26 cellular contexts compared by ENCODE assay signal in genomic region chr20:46113071-46113470, GRCh38. TPM values are rescaled to one million over a fixed set of nuclear protein-coding genes. Genes with fewer than 3 reads are reported as not detected.
DNase-seq lines count a peak whose midpoint lies in the region; ATAC-seq and TF ChIP-seq lines count a peak whose summit lies in the region.
"Had no signal": no experiment of that assay in that cellular context is flagged by ENCODE, and none has a peak within 500 bp of the region (broad histone marks: within the 10 kb centered on the region; RNA-seq: fewer than 3 reads in every experiment).

No MANE protein-coding gene starts in this region.

- ATAC-seq in activated CD8-positive, alpha-beta memory T cell treated with anti-CD3 and anti-CD28 coated beads, Interleukin-2, amount 10 ng/mL, durations not matched to agents 7 days and 5 days: no peak
- no peak for ATAC-seq in RWPE2 (ENCODE audit: low read depth)
- ATAC-seq in GM19324 (IDR thresholded peaks at IDR 0.05; ENCODE audit: low FRiP score, unreplicated experiment): no peak
- ATAC-seq: Panc1 had no signal

- no peak overlapping the region for H3K4me3 Mint-ChIP-seq in activated CD8-positive, alpha-beta memory T cell treated with anti-CD3 and anti-CD28 coated beads, Interleukin-2, amount 10 ng/mL, durations not matched to agents 7 days and 5 days
- H3K4me3 Mint-ChIP-seq in neural progenitor cell: no peak overlapping the region
- H3K4me3 Mint-ChIP-seq: CD4-positive, alpha-beta memory T cell; H9 had no signal

- H3K9ac ChIP-seq in neural progenitor cell: no peak overlapping the region
- H3K9ac ChIP-seq: GM23248 had no signal

- no peak overlapping the region for H3K4me3 ChIP-seq in RWPE2 (ENCODE audit: severe bottlenecking)
- no peak overlapping the region for H3K4me3 ChIP-seq in neural progenitor cell
- H3K4me3 ChIP-seq: GM23248, MG63 had no signal

- CTCF ChIA-PET in activated CD8-positive, alpha-beta memory T cell treated with anti-CD3 and anti-CD28 coated beads, Interleukin-2, amount 10 ng/mL, durations not matched to agents 7 days and 5 days (lab: Charles Lee): no interaction called here

- no peaks in the 10 kb centered on the region for H3K36me3 Mint-ChIP-seq in activated CD8-positive, alpha-beta memory T cell treated with anti-CD3 and anti-CD28 coated beads, Interleukin-2, amount 10 ng/mL, durations not matched to agents 7 days and 5 days
- no peaks in the 10 kb centered on the region for H3K36me3 Mint-ChIP-seq in neural progenitor cell

- H3K27ac Mint-ChIP-seq in activated CD8-positive, alpha-beta memory T cell treated with anti-CD3 and anti-CD28 coated beads, Interleukin-2, amount 10 ng/mL, durations not matched to agents 7 days and 5 days: no peak overlapping the region
- H3K27ac Mint-ChIP-seq in neural progenitor cell: no peak overlapping the region
- H3K27ac Mint-ChIP-seq: CD4-positive, alpha-beta memory T cell; H9 had no signal

- no peaks in the 10 kb centered on the region for H3K9me3 ChIP-seq in RWPE2 (ENCODE audit: severe bottlenecking)
- H3K9me3 ChIP-seq in neural progenitor cell (ENCODE audit: low read depth): no peaks in the 10 kb centered on the region
- H3K9me3 ChIP-seq: MG63 had no signal

- no peaks in the 10 kb centered on the region for H3K9me3 Mint-ChIP-seq in activated CD8-positive, alpha-beta memory T cell treated with anti-CD3 and anti-CD28 coated beads, Interleukin-2, amount 10 ng/mL, durations not matched to agents 7 days and 5 days (ENCODE audit: low read depth)
- H3K9me3 Mint-ChIP-seq in neural progenitor cell: no peaks in the 10 kb centered on the region
- H3K9me3 Mint-ChIP-seq: H9 had no signal

- no peaks in the 10 kb centered on the region for H3K4me1 ChIP-seq in RWPE2 (ENCODE audit: insufficient read depth, poor library complexity, severe bottlenecking)
- peaks cover 13% of the 10 kb centered on the region for H3K4me1 ChIP-seq in neural progenitor cell

- H3K36me3 ChIP-seq in RWPE2 (ENCODE audit: low read depth) (no peaks in the 10 kb centered on the region), neural progenitor cell (no peaks in the 10 kb centered on the region)
- H3K36me3 ChIP-seq: MG63 had no signal

- H2AFZ ChIP-seq in neural progenitor cell (replicated peaks): no peak overlapping the region
- H2AFZ ChIP-seq: GM23248 had no signal

- in situ Hi-C loops in G401 (cut with HindIII; ENCODE audit: low sequenced_read_pairs): no loop called here

- H3K27me3 ChIP-seq in RWPE2 (ENCODE audit: insufficient read depth, poor library complexity, severe bottlenecking): peaks cover 18% of the 10 kb centered on the region
- H3K27me3 ChIP-seq in neural progenitor cell: peaks cover 79% of the 10 kb centered on the region

- peak overlapping the region; percentile 23 for H3K4me2 ChIP-seq in neural progenitor cell

- TF ChIP-seq CTCF in RWPE2 (IDR thresholded peaks at IDR 0.05; ENCODE audit: poor library complexity, severe bottlenecking) (no peak), neural progenitor cell (IDR thresholded peaks at IDR 0.05) (no peak), GM10266 (IDR thresholded peaks at IDR 0.05; ENCODE audit: control insufficient read depth, insufficient read depth, low read depth, missing control alignments) (no peak)

- H3K4me1 Mint-ChIP-seq in activated CD8-positive, alpha-beta memory T cell treated with anti-CD3 and anti-CD28 coated beads, Interleukin-2, amount 10 ng/mL, durations not matched to agents 7 days and 5 days: peaks cover 24% of the 10 kb centered on the region
- H3K4me1 Mint-ChIP-seq in neural progenitor cell: peaks cover 2% of the 10 kb centered on the region

- no peaks in the 10 kb centered on the region for H4K20me1 ChIP-seq in neural progenitor cell (ENCODE audit: low read depth)

- H3K27ac ChIP-seq in RWPE2 (ENCODE audit: poor library complexity, severe bottlenecking) (no peak overlapping the region), neural progenitor cell (peak overlapping the region; percentile 57)
- H3K27ac ChIP-seq: GM23248, RWPE1 had no signal

- peaks cover 40% of the 10 kb centered on the region for H3K27me3 Mint-ChIP-seq in activated CD8-positive, alpha-beta memory T cell treated with anti-CD3 and anti-CD28 coated beads, Interleukin-2, amount 10 ng/mL, durations not matched to agents 7 days and 5 days
- peaks cover 6% of the 10 kb centered on the region for H3K27me3 Mint-ChIP-seq in neural progenitor cell (ENCODE audit: insufficient read depth, low read depth)

- H3K79me2 ChIP-seq in neural progenitor cell (ENCODE audit: low read depth): no peaks in the 10 kb centered on the region

- H3F3A ChIP-seq in neural progenitor cell (ENCODE audit: low read depth): peaks cover 14% of the 10 kb centered on the region

- DNase-seq in activated CD8-positive, alpha-beta memory T cell treated with anti-CD3 and anti-CD28 coated beads for 24 hours: peak; percentile 42
- no peak for DNase-seq in activated CD8-positive, alpha-beta memory T cell treated with anti-CD3 and anti-CD28 coated beads, Interleukin-2, amount 10 ng/mL, durations not matched to agents 7 days and 5 days
- DNase-seq in RWPE2 (ENCODE audit: low spot score): peak; percentile 58
- DNase-seq in neural progenitor cell (ENCODE audit: low spot score): no peak
- DNase-seq in GM10266 (ENCODE audit: extremely low spot score): no peak
- no peak for DNase-seq in G401 (ENCODE audit: low spot score)
- DNase-seq: AML-193; C1 segment of cervical spinal cord; CD4-positive, alpha-beta memory T cell; COR-L47; DMS79; GM23248; H9; KBM-7; MG63; NCI-H1105 treated with DMSO at 0.1 percent for 48 hours; NCI-H146; NCI-H1930; NCI-H2227 treated with DMSO at 0.1 percent for 48 hours; NCI-H510A; NCI-H69; NK-92 treated with Interleukin-12 subunit alpha and Interleukin-12 subunit beta, amount 100 ng/mL, for 24 hours; SHP77 treated with DMSO at 0.1 percent for 48 hours had no signal

RNA-seq across cellular contexts. Expression of gene CD40, which starts 5.0 kb away (rescaled TPM):
- total RNA-seq in activated CD8-positive, alpha-beta memory T cell treated with anti-CD3 and anti-CD28 coated beads, Interleukin-2, amount 10 ng/mL, durations not matched to agents 7 days and 5 days: 1 to 10 TPM; 1.3 to 2.2 TPM
- 11.0 and 14.0 TPM in 2 replicates for total RNA-seq in neural progenitor cell (ENCODE audit: low replicate concordance)
- 0.10 TPM in 1 of 2 replicates, not detected in the other for total RNA-seq in G401 (2014; rRNA removed; shearing (Covaris generic))

RNA-seq across cellular contexts. Expression of gene NCOA5, which starts 23.3 kb away (rescaled TPM):
- 10 to 100 TPM; 24.5 to 36.9 TPM for total RNA-seq in activated CD8-positive, alpha-beta memory T cell treated with anti-CD3 and anti-CD28 coated beads, Interleukin-2, amount 10 ng/mL, durations not matched to agents 7 days and 5 days
- 10.3 and 18.4 TPM in 2 replicates for total RNA-seq in neural progenitor cell (ENCODE audit: low replicate concordance)
- total RNA-seq in G401 (2014; rRNA removed; shearing (Covaris generic)): 7.4 and 13.7 TPM in 2 replicates

Comparison
In these comparisons a context has a peak if more than half of its experiments do, and no peak if none do; other contexts are left out.
1. DNase-seq: peak in activated CD8-positive, alpha-beta memory T cell treated with anti-CD3 and anti-CD28 coated beads for 24 hours (single experiment) and RWPE2 (single experiment); none in activated CD8-positive, alpha-beta memory T cell treated with anti-CD3 and anti-CD28 coated beads, Interleukin-2, amount 10 ng/mL, durations not matched to agents 7 days and 5 days (single experiment), neural progenitor cell (single experiment), GM10266 (single experiment) and G401 (single experiment).